8 cellular contexts compared by ENCODE assay signal in the genomic region with DNA sequence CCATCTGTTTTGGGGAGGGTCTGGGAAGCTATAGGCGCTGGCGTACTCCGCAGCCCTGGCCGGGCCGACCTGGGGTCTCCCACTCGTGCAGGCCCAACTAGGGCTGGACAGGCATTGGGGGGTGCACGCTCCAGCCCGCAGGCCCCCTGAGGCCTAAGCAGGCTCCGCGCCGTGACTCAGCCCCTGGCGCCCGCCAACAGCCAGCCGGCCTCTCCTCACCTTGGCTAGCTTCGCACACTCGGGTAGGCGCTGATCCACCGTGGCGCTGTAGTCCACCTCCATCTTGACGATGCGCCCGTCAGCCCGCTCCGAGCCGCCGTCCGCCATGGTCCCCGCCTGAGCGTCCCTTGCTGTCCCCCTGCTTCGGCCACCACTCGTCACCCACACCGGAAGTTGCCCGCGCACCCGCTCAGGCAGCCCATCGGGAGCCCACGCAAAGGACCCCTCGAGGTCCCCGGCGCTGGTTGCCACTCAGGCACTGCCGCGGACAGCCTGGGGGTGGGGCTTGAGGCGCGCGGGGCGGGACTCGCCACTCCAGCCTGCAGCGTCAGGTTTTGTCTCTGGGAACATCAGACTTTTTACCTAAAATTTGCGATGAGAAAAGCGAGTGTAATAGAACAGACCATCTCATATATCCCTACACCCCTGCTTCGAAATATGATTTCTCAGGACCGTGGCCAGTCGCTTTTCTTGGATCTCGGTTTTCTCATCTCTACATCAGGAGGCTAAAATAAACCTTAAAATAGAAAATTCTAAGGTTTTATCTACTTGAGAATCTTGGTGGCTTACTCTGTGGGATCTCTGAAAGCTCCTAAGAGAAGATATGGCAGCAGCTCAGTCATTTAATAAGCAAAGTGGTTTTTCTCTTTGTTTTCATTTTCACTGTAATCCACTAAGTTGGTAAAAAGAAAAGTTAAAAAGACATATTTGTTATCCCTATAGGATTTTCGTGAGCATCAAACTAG. TPM values are rescaled to one million over a fixed set of nuclear protein-coding genes. Genes with fewer than 3 reads are reported as not detected.
DNase-seq lines count a peak whose midpoint lies in the region; ATAC-seq and TF ChIP-seq lines count a peak whose summit lies in the region.

A gene (minus strand): TSS at position 385 of the 965 bp plus-strand sequence. CDS start 58 bp downstream, at position 327.

- H3K4me3 Mint-ChIP-seq in activated naive CD8-positive, alpha-beta T cell, result peak within 1 kb of the TSS; percentile 99
- peak within 1 kb of the TSS; percentile 97 for H3K4me3 Mint-ChIP-seq in glutamatergic neuron (ENCODE audit: unreplicated experiment)

- ATAC-seq in HG02588 (IDR thresholded peaks at IDR 0.05; ENCODE audit: unreplicated experiment), result peak; percentile 87

- peak within 1 kb of the TSS; percentile 98 for H3K27ac Mint-ChIP-seq in activated naive CD8-positive, alpha-beta T cell
- H3K27ac Mint-ChIP-seq in glutamatergic neuron (ENCODE audit: unreplicated experiment), result peak within 1 kb of the TSS; percentile 91

- H3K27me3 ChIP-seq in ovary (no peaks in the 10 kb centered on the region), thymus (ENCODE audit: control insufficient read depth, insufficient read depth) (no peaks in the 10 kb centered on the region)

- 1% methylated on average over 38 to 55 of the region's 55 CpGs for WGBS in ovary, 3 donors
- WGBS in thymus, result 2% methylated on average over 55 of the region's 55 CpGs

- TF ChIP-seq CTCF in GM10266 (IDR thresholded peaks at IDR 0.05; ENCODE audit: control insufficient read depth, insufficient read depth, low read depth, missing control alignments) (no peak), glutamatergic neuron (IDR thresholded peaks at IDR 0.05; ENCODE audit: partially characterized antibody, unreplicated experiment) (no peak), ovary (IDR thresholded peaks at IDR 0.05) (no peak)

- H3K36me3 ChIP-seq in ovary, result no peaks in the 10 kb centered on the region
- peaks cover 3% of the 10 kb centered on the region for H3K36me3 ChIP-seq in thymus (ENCODE audit: control insufficient read depth, insufficient read depth)

- H3K27ac ChIP-seq in ovary (peak within 1 kb of the TSS; percentile 79 to 86), thymus (ENCODE audit: low read depth) (peak within 1 kb of the TSS; percentile 95)

- H3K4me1 ChIP-seq in ovary (ENCODE audit: insufficient read depth) (peaks cover 11% of the 10 kb centered on the region), thymus (ENCODE audit: control insufficient read depth, insufficient read depth, low read length) (peaks cover 6% of the 10 kb centered on the region)

- H3K27me3 Mint-ChIP-seq in activated naive CD8-positive, alpha-beta T cell, result no peaks in the 10 kb centered on the region
- H3K27me3 Mint-ChIP-seq in glutamatergic neuron (ENCODE audit: unreplicated experiment), result peaks cover 3% of the 10 kb centered on the region

- intact Hi-C loops in ovary (cut with DNase I), result no loop called here

- H3K9me3 Mint-ChIP-seq in activated naive CD8-positive, alpha-beta T cell (ENCODE audit: low read depth), result no peaks in the 10 kb centered on the region
- no peaks in the 10 kb centered on the region for H3K9me3 Mint-ChIP-seq in glutamatergic neuron (ENCODE audit: unreplicated experiment)

- H3K4me3 ChIP-seq in ovary (peak within 1 kb of the TSS; percentile 83), thymus (ENCODE audit: low read length) (peak within 1 kb of the TSS; percentile 99)

- H3K4me1 Mint-ChIP-seq in activated naive CD8-positive, alpha-beta T cell (ENCODE audit: low read depth), result peaks cover 43% of the 10 kb centered on the region
- peaks cover 12% of the 10 kb centered on the region for H3K4me1 Mint-ChIP-seq in glutamatergic neuron (ENCODE audit: low read depth, unreplicated experiment)

- peaks cover 15% of the 10 kb centered on the region for H3K36me3 Mint-ChIP-seq in activated naive CD8-positive, alpha-beta T cell
- H3K36me3 Mint-ChIP-seq in glutamatergic neuron (ENCODE audit: unreplicated experiment), result no peaks in the 10 kb centered on the region

- DNase-seq in GM10266 (ENCODE audit: extremely low spot score), result peak; percentile 91
- peak; percentile 88 for DNase-seq in NCI-H1092 treated with DMSO at 0.1 percent for 48 hours (lab: John Stamatoyannopoulos, UW)
- peak; percentile 87 for DNase-seq in SKM-1 treated with dmso at 0.1 percent for 144 hours (lab: John Stamatoyannopoulos, UW; ENCODE audit: unreplicated experiment)
- DNase-seq in glutamatergic neuron, result peak; percentile 98
- peak; percentile 90 to 95 (median 92) for DNase-seq in ovary

- H3K9me3 ChIP-seq in ovary (no peaks in the 10 kb centered on the region), thymus (ENCODE audit: control insufficient read depth) (peaks cover 2% of the 10 kb centered on the region)

- peak; percentile 76 for TF ChIP-seq POLR2A in ovary (IDR thresholded peaks at IDR 0.05)

- TF ChIP-seq EP300 in ovary (IDR thresholded peaks at IDR 0.05), result no peak

RNA-seq across cellular contexts. Expression of the gene that starts here (rescaled TPM):
- total RNA-seq in glutamatergic neuron (ENCODE audit: unreplicated experiment) (55.7 TPM), ovary (10 to 100 TPM; 13.5 to 41.1 (median 36.8) TPM)
- polyA plus RNA-seq in ovary (10 to 100 TPM; 12.4 to 41.7 TPM), thymus (33.7 TPM)

Comparison
In these comparisons a context has a peak if more than half of its experiments do, and no peak if none do; other contexts are left out.
1. Peak in every context shown above with its lines: DNase-seq, ATAC-seq, H3K4me3 ChIP-seq and H3K27ac ChIP-seq.